ENCODE assay signal across 8 cellular contexts in the genomic region with DNA sequence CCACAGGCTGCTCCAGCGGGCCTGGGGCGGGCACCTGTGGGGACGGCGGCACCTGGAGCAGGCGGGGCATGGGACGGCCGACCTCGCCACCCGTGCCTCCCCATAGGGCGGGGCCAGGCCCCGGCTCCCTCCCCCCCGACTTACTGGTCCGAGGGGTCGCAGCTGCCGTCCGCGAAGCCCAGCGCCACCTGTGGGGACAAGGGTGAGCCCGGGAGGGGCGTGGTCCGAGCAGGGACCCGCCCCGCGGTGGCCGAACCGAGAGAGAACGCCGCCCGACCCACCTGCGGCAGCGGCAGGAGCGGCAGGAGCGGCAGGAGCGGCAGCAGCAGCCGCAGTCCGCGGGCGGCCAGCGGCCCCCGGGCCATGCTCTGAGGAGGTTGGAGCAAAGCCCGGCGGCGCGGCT. TPM values are rescaled to one million over a fixed set of nuclear protein-coding genes. Genes with fewer than 3 reads are reported as not detected.
DNase-seq lines count a peak whose midpoint lies in the region; ATAC-seq, FAIRE-seq and TF ChIP-seq lines count a peak whose summit lies in the region.

A gene (minus strand): TSS at position 379 of the 403 bp plus-strand sequence. CDS start 14 bp downstream, at position 365.

- peaks cover 68% of the 10 kb centered on the region for H3K4me1 ChIP-seq in HepG2 (ENCODE audit: insufficient read depth, low read length)
- peaks cover 0 to 14% of the 10 kb centered on the region in 2 donors for H3K4me1 ChIP-seq in uterus

- no peak within 1 kb of the TSS for H2AFZ ChIP-seq in HepG2 (ENCODE audit: low read length)

- FAIRE-seq in HepG2 (lab: Jason Lieb, UNC): no peak

- peak; percentile 59 for TF ChIP-seq RAD21 in HepG2 (CRISPR knock-in tag; IDR thresholded peaks at IDR 0.05)

- TF ChIP-seq CTCF in HepG2 (CRISPR knock-in tag; IDR thresholded peaks at IDR 0.05) (peak; percentile 58), uterus (IDR thresholded peaks at IDR 0.05) (no peak)

- H4K20me1 ChIP-seq in HepG2 (ENCODE audit: insufficient read depth, low read length): no peaks in the 10 kb centered on the region

- no peak within 1 kb of the TSS for H3K27ac Mint-ChIP-seq in activated T-helper 2 cell treated with anti-CD3 and anti-CD28 coated beads, Interferon-gamma antibody, Interleukin-2, Interleukin-4, amounts not matched to agents 10 μg/mL and 5 μg/mL and 100 μg/mL, durations not matched to agents 14 hours and 24 hours and 36 hours

- WGBS in HepG2 (ENCODE audit: low lambda C conversion rate): no CpG with 5 or more reads among the region's 44 CpGs

- H3K4me1 Mint-ChIP-seq in activated T-helper 2 cell treated with anti-CD3 and anti-CD28 coated beads, Interferon-gamma antibody, Interleukin-2, Interleukin-4, amounts not matched to agents 10 μg/mL and 5 μg/mL and 100 μg/mL, durations not matched to agents 14 hours and 24 hours and 36 hours (ENCODE audit: low read depth): peaks cover 2% of the 10 kb centered on the region

- H3K9me3 ChIP-seq in HepG2 (ENCODE audit: low read length): no peaks in the 10 kb centered on the region
- no peaks in the 10 kb centered on the region for H3K9me3 ChIP-seq in uterus

- TF ChIP-seq EP300 in HepG2 (IDR thresholded peaks at IDR 0.05; ENCODE audit: low read depth in 2 of 2, low read length in 2 of 2) (no peak), HepG2 (CRISPR knock-in tag; IDR thresholded peaks at IDR 0.05; ENCODE audit: borderline replicate concordance) (no peak)

- H3K36me3 ChIP-seq in HepG2 (replicated peaks in 1 of 2; ENCODE audit: control insufficient read depth in 1 of 2, insufficient read depth in 2 of 2, low read length in 2 of 2) (no peaks in the 10 kb centered on the region), uterus (no peaks in the 10 kb centered on the region)

- H3K27me3 ChIP-seq in HepG2 (ENCODE audit: control insufficient read depth in 1 of 2, insufficient read depth in 2 of 2, low read length in 2 of 2) (peaks cover 5 to 14% of the 10 kb centered on the region in 2 experiments; a peak in 4 of 5 replicates), uterus (no peaks in the 10 kb centered on the region)

- H3K9ac ChIP-seq in HepG2 (ENCODE audit: insufficient read depth, low read depth, low read length): peak within 1 kb of the TSS; percentile 74

- POLR2A ChIA-PET in HepG2 (lab: Yijun Ruan, JAX): interaction anchor here (0.6 to 1.5 kb wide), 5 partner anchors 10 to 27 kb away, joined by 3 to 10 read pairs (median 6); no protein-coding TSS in a partner anchor

- no TSS peak for BruUV-seq in HepG2 (replicated peaks; lab: Mats Ljungman, UMichigan)

- no peaks in the 10 kb centered on the region for H3K9me3 Mint-ChIP-seq in activated T-helper 2 cell treated with anti-CD3 and anti-CD28 coated beads, Interferon-gamma antibody, Interleukin-2, Interleukin-4, amounts not matched to agents 10 μg/mL and 5 μg/mL and 100 μg/mL, durations not matched to agents 14 hours and 24 hours and 36 hours

- H3K36me3 Mint-ChIP-seq in activated T-helper 2 cell treated with anti-CD3 and anti-CD28 coated beads, Interferon-gamma antibody, Interleukin-2, Interleukin-4, amounts not matched to agents 10 μg/mL and 5 μg/mL and 100 μg/mL, durations not matched to agents 14 hours and 24 hours and 36 hours (ENCODE audit: low read depth): no peaks in the 10 kb centered on the region

- peak within 1 kb of the TSS; percentile 90 for H3K4me2 ChIP-seq in HepG2 (ENCODE audit: low read depth, low read length)

- TF ChIP-seq POLR2A in HepG2 (IDR thresholded peaks at IDR 0.05; ENCODE audit: insufficient read depth in 1 of 2, low read depth in 2 of 2, low read length in 2 of 2): peak in 1 of 2 experiments; percentile 71; a peak in 2 of 4 replicates
- peak; percentile 33 to 55 for TF ChIP-seq POLR2A in uterus (IDR thresholded peaks at IDR 0.05)

- intact Hi-C loops in activated T-helper 2 cell treated with anti-CD3 and anti-CD28 coated beads, Interferon-gamma antibody, Interleukin-2, Interleukin-4, amounts not matched to agents 10 μg/mL and 5 μg/mL and 100 μg/mL, durations not matched to agents 14 hours and 24 hours and 36 hours (cut with micrococcal nuclease): loop anchor here (1.0 to 10.0 kb wide), 2 partner anchors 10 to 216 kb away; no protein-coding TSS in a partner anchor
- intact Hi-C loops in HepG2 (cut with micrococcal nuclease; ENCODE audit: unreplicated experiment): no loop called here
- intact Hi-C loops in uterus (cut with DNase I; ENCODE audit: low total_unique reads): no loop called here

- H3K4me3 ChIP-seq in HepG2 (replicated peaks in 1 of 3; ENCODE audit: insufficient read depth in 1 of 3, low read depth in 2 of 3, low read length in 3 of 3) (peak within 1 kb of the TSS; percentile 49 to 75 (median 59); a peak in 5 of 6 replicates), uterus (peak within 1 kb of the TSS; percentile 1 to 57)

- H3K27ac ChIP-seq in HepG2 (ENCODE audit: extremely low read length, insufficient read depth, low read length) (peak within 1 kb of the TSS; percentile 70), uterus (peak within 1 kb of the TSS in 1 of 2 donors; percentile 72)

- ATAC-seq in activated CD4-positive, CD25-positive, alpha-beta regulatory T cell treated with anti-CD3 and anti-CD28 coated beads, Interleukin-2, amount 50 U/mL, for 24 hours: peak; percentile 17 to 18
- ATAC-seq in HG03135 (IDR thresholded peaks at IDR 0.05; ENCODE audit: unreplicated experiment) (peak; percentile 14), HepG2 (peak; percentile 18)

- in situ Hi-C loops in HepG2 (cut with HindIII; ENCODE audit: extremely low pct_ligation_motif_present, low pct_unique_long_range_greater_than_20kb): no loop called here

- CTCF ChIA-PET in HepG2 (lab: Yijun Ruan, JAX; ENCODE audit: low intra/inter-chr PET ratio, low total read pairs): interaction anchor here (0.8 kb wide), 1 partner anchor 10 kb away, joined by 3 read pairs; no protein-coding TSS in a partner anchor

- DNase-seq in activated CD4-positive, CD25-positive, alpha-beta regulatory T cell treated with anti-CD3 and anti-CD28 coated beads, Interleukin-2, amount 50 U/mL, for 72 hours: no peak
- DNase-seq in activated T-helper 2 cell treated with anti-CD3 and anti-CD28 coated beads, Interferon-gamma antibody, Interleukin-2, Interleukin-4, amounts not matched to agents 10 μg/mL and 5 μg/mL and 100 μg/mL, durations not matched to agents 14 hours and 24 hours and 36 hours (ENCODE audit: low spot score): no peak
- DNase-seq in HepG2 (ENCODE audit: low spot score): no peak
- DNase-seq in uterus: no peak
- DNase-seq in NCI-H2081 treated with DMSO at 0.1 percent for 48 hours (lab: John Stamatoyannopoulos, UW): no peak
- DNase-seq in NCI-H82 treated with DMSO at 0.1 percent for 48 hours (lab: John Stamatoyannopoulos, UW; ENCODE audit: unreplicated experiment): no peak

- peak within 1 kb of the TSS; percentile 56 for H3K4me3 Mint-ChIP-seq in activated T-helper 2 cell treated with anti-CD3 and anti-CD28 coated beads, Interferon-gamma antibody, Interleukin-2, Interleukin-4, amounts not matched to agents 10 μg/mL and 5 μg/mL and 100 μg/mL, durations not matched to agents 14 hours and 24 hours and 36 hours (ENCODE audit: low read depth)

- H3K27me3 Mint-ChIP-seq in activated T-helper 2 cell treated with anti-CD3 and anti-CD28 coated beads, Interferon-gamma antibody, Interleukin-2, Interleukin-4, amounts not matched to agents 10 μg/mL and 5 μg/mL and 100 μg/mL, durations not matched to agents 14 hours and 24 hours and 36 hours (ENCODE audit: low read depth): peaks cover 1% of the 10 kb centered on the region

- no peaks in the 10 kb centered on the region for H3K79me2 ChIP-seq in HepG2 (ENCODE audit: insufficient read depth, low read length)

TF ChIP-seq in HepG2, 621 proteins besides CTCF, POLR2A, EP300 and RAD21 (continues in another document):
- TF ChIP-seq ZNF772 (CRISPR knock-in tag; IDR thresholded peaks at IDR 0.05) (no peak), FLYWCH1 (CRISPR knock-in tag; IDR thresholded peaks at IDR 0.05) (no peak), SP2 (CRISPR knock-in tag; IDR thresholded peaks at IDR 0.05) (no peak)
- TF ChIP-seq, protein P1, sequence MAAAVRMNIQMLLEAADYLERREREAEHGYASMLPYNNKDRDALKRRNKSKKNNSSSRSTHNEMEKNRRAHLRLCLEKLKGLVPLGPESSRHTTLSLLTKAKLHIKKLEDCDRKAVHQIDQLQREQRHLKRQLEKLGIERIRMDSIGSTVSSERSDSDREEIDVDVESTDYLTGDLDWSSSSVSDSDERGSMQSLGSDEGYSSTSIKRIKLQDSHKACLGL (CRISPR knock-in tag; IDR thresholded peaks at IDR 0.05): no peak

RNA-seq across cellular contexts. Expression of the gene that starts here (rescaled TPM):
- 0.94 and 1.2 TPM in 2 replicates for total RNA-seq in activated T-helper 2 cell treated with anti-CD3 and anti-CD28 coated beads, Interferon-gamma antibody, Interleukin-2, Interleukin-4, amounts not matched to agents 10 μg/mL and 5 μg/mL and 100 μg/mL, durations not matched to agents 14 hours and 24 hours and 36 hours
- total RNA-seq in HepG2 (2016; rRNA removed; fragmentation: Illumina TruSeq; extraction: Trizol): 12.9 and 18.7 TPM in 2 replicates
- total RNA-seq in HepG2 (2016; cell fraction: cytosol; rRNA removed; fragmentation: Illumina TruSeq; extraction: Trizol; ENCODE audit: low read depth): 49.1 and 56.2 TPM in 2 replicates
- total RNA-seq in HepG2 (2016; cell fraction: insoluble cytoplasmic fraction; rRNA removed; fragmentation: Illumina TruSeq; extraction: Trizol): 9.2 and 18.5 TPM in 2 replicates
- 52.4 and 62.3 TPM in 2 replicates for total RNA-seq in HepG2 (2016; cell fraction: membrane; rRNA removed; fragmentation: Illumina TruSeq; extraction: Trizol)
- total RNA-seq in HepG2 (2016; cell fraction: nucleus; rRNA removed; fragmentation: Illumina TruSeq; extraction: Trizol): 7.7 and 11.9 TPM in 2 replicates
- 13.2 and 15.3 TPM in 2 replicates for polyA plus RNA-seq in HepG2 (2011; rRNA removed)
- 12.8 and 25.5 TPM in 2 replicates for polyA plus RNA-seq in HepG2 (2011; cell fraction: cytosol; rRNA removed)
- 29.4 and 36.3 TPM in 2 replicates for polyA plus RNA-seq in HepG2 (2011; cell fraction: nucleus; rRNA removed)
- 6.6 and 7.8 TPM in 2 replicates for polyA plus RNA-seq in HepG2 (2012)
- polyA plus RNA-seq in HepG2 (2016; cell fraction: cytosol; fragmentation: Illumina TruSeq; extraction: Trizol; ENCODE audit: low read depth): 77.9 and 88.5 TPM in 2 replicates
- 13.6 and 17.5 TPM in 2 replicates for polyA plus RNA-seq in HepG2 (2016; cell fraction: insoluble cytoplasmic fraction; fragmentation: Illumina TruSeq; extraction: Trizol; ENCODE audit: low read depth)
- 69.4 and 73.4 TPM in 2 replicates for polyA plus RNA-seq in HepG2 (2016; cell fraction: membrane; fragmentation: Illumina TruSeq; extraction: Trizol; ENCODE audit: low read depth)
- 21.1 and 21.2 TPM in 2 replicates for polyA plus RNA-seq in HepG2 (2016; cell fraction: nucleus; fragmentation: Illumina TruSeq; extraction: Trizol; ENCODE audit: insufficient read depth, low read depth)
- polyA minus RNA-seq in HepG2 (2011; rRNA and poly(A)+ RNA removed; ENCODE audit: low replicate concordance): 1.1 and 27.0 TPM in 2 replicates
- 7.6 and 7.8 TPM in 2 replicates for polyA minus RNA-seq in HepG2 (2011; cell fraction: cytosol; rRNA and poly(A)+ RNA removed)
- 2.3 and 2.6 TPM in 2 replicates for polyA minus RNA-seq in HepG2 (2011; cell fraction: nucleus; rRNA and poly(A)+ RNA removed)
- 1 to 10 TPM in 1 of 4 donors, not detected in 3; 1.7 TPM for total RNA-seq in uterus
